ENCODE assay signal across 8 cellular contexts in genomic region chr7:4797858-4798705, GRCh38. TPM values are rescaled to one million over a fixed set of nuclear protein-coding genes. Genes with fewer than 3 reads are reported as not detected.
A peak's percentile ranks its signal among the peaks of the same experiment; 100 is the strongest.
DNase-seq lines count a peak whose midpoint lies in the region; ATAC-seq and TF ChIP-seq lines count a peak whose summit lies in the region.

No MANE protein-coding gene starts in this region.

- no peaks in the 10 kb centered on the region for H3K27me3 ChIP-seq in GM06990 (replicated peaks; ENCODE audit: control insufficient read depth, insufficient read depth, low read length)
- H3K27me3 ChIP-seq in right cardiac atrium (ENCODE audit: control insufficient read depth, insufficient read depth): no peaks in the 10 kb centered on the region

- TF ChIP-seq CTCF in GM06990 (IDR thresholded peaks at IDR 0.05; ENCODE audit: insufficient read depth, low read length, poor library complexity, severe bottlenecking) (peak; percentile 96), HEK293 (tag by site-specific recombination; IDR thresholded peaks at IDR 0.05) (peak; percentile 87), RWPE1 (conservative IDR thresholded peaks at IDR 0.05; ENCODE audit: low read depth) (peak; percentile 77)

- no peaks in the 10 kb centered on the region; the same call in 1 of the 2 replicates for H3K4me1 ChIP-seq in HEK293 (ENCODE audit: control insufficient read depth, insufficient read depth, low read length)
- no peaks in the 10 kb centered on the region for H3K4me1 ChIP-seq in right cardiac atrium (ENCODE audit: control insufficient read depth, insufficient read depth, low read length)

- CTCF ChIA-PET in HEK293 (lab: Yijun Ruan, JAX): interaction anchor here (0.6 to 3.1 kb wide), 19 partner anchors 9 to 1312 kb away, joined by 3 to 25 read pairs (median 4); partner anchors contain the start of gene RADIL
- CTCF ChIA-PET in RWPE1 (lab: Yijun Ruan, JAX): interaction anchor here (0.5 to 2.2 kb wide), 17 partner anchors 13 to 876 kb away, joined by 3 to 25 read pairs (median 3); no protein-coding TSS in a partner anchor

- ATAC-seq in right cardiac atrium: peak; percentile 62 to 72

- POLR2A ChIA-PET in HEK293 (lab: Yijun Ruan, JAX) (interaction anchor here (1.7 kb wide), 1 partner anchor 22 kb away, joined by 7 read pairs; the partner anchor contains the start of gene AP5Z1), RWPE1 (lab: Yijun Ruan, JAX; ENCODE audit: low non-redundant PET) (no interaction called here)

- intact Hi-C loops in right cardiac atrium (cut with DNase I): loop anchor here (5.0 to 10.0 kb wide), 5 partner anchors 84 to 287 kb away; partner anchors contain the start of gene RADIL (in 2 of the 4)

- H3K27ac ChIP-seq in HEK293 (ENCODE audit: extremely low read depth, low read depth, low read length) (no peak overlapping the region), RWPE1 (0 out of 2 replicates have a peak overlapping the region, but pooled peaks have one; percentile 4), right cardiac atrium (ENCODE audit: low read length) (no peak overlapping the region)

- 36% methylated on average over 37 of the region's 37 CpGs for WGBS in right cardiac atrium

- H3K9me3 ChIP-seq in HEK293 (ENCODE audit: control insufficient read depth, insufficient read depth, low read depth, low read length) (no peaks in the 10 kb centered on the region), right cardiac atrium (ENCODE audit: control insufficient read depth, low read length) (no peaks in the 10 kb centered on the region)

- H3K4me3 ChIP-seq in GM06990 (replicated peaks; ENCODE audit: low read depth, low read length): no peak overlapping the region
- H3K4me3 ChIP-seq in HEK293 (ENCODE audit: low read depth, low read length): no peak overlapping the region
- H3K4me3 ChIP-seq in right cardiac atrium (ENCODE audit: low read length): no peak overlapping the region

- DNase-seq in GM06990 (ENCODE audit: extremely low read depth, insufficient read length) (peak; percentile 61), RWPE1 (ENCODE audit: low spot score) (peak; percentile 70), right cardiac atrium (peak; percentile 67 to 88 (median 83)), NCI-H2081 treated with DMSO at 0.1 percent for 48 hours (lab: John Stamatoyannopoulos, UW) (no peak), amniotic stem cell (lab: John Stamatoyannopoulos, UW) (no peak)
- DNase-seq in activated naive CD8-positive, alpha-beta T cell treated with anti-CD3 and anti-CD28 coated beads, Interleukin-2, amount 50 U/mL, for 16 hours (ENCODE audit: low read depth, low spot score): peak; percentile 45
- DNase-seq in stimulated activated CD4-positive, alpha-beta T cell treated with anti-CD3 and anti-CD28 coated beads, Interleukin-12 subunit alpha, Interleukin-12 subunit beta, amount 100 ng/mL, for 4 hours: peak; percentile 68

- no peaks in the 10 kb centered on the region for H3K36me3 ChIP-seq in GM06990 (ENCODE audit: control insufficient read depth, insufficient read depth, low read length)
- no peaks in the 10 kb centered on the region for H3K36me3 ChIP-seq in HEK293 (ENCODE audit: control insufficient read depth in 2 of 2, insufficient read depth in 1 of 2, low read length in 2 of 2)

TF ChIP-seq in HEK293, 187 proteins besides CTCF, POLR2A, EP300 and RAD21:
- peak; percentile 32; the same call in 1 of the 2 replicates for TF ChIP-seq ZNF654 (tag by site-specific recombination; IDR thresholded peaks at IDR 0.05; ENCODE audit: low read depth)
- 0 out of 2 replicates have a peak, but pooled peaks have one; percentile 30 for TF ChIP-seq ZNF2 (tag by site-specific recombination; IDR thresholded peaks at IDR 0.05)
- no peak for TF ChIP-seq FEZF1 (tag by site-specific recombination; IDR thresholded peaks at IDR 0.05)
- no peak for TF ChIP-seq ZNF175 (tag by site-specific recombination; IDR thresholded peaks at IDR 0.05)

RNA-seq across cellular contexts. Expression of gene AP5Z1, which starts 22.7 kb away (rescaled TPM):
- total RNA-seq in right cardiac atrium: 10 to 100 TPM; 10.5 to 17.3 (median 15.2) TPM
- 12.4 TPM for polyA plus RNA-seq in right cardiac atrium

Comparison
In these comparisons a context has a peak if more than half of its experiments do, and no peak if none do; other contexts are left out.
1. DNase-seq: peak in GM06990 (single experiment), RWPE1 (single experiment), activated naive CD8-positive, alpha-beta T cell treated with anti-CD3 and anti-CD28 coated beads, Interleukin-2, amount 50 U/mL, for 16 hours (single experiment), right cardiac atrium (3 of 3) and stimulated activated CD4-positive, alpha-beta T cell treated with anti-CD3 and anti-CD28 coated beads, Interleukin-12 subunit alpha, Interleukin-12 subunit beta, amount 100 ng/mL, for 4 hours (single experiment); none in NCI-H2081 treated with DMSO at 0.1 percent for 48 hours (single experiment) and amniotic stem cell (single experiment).
2. Peak in every context shown above with its lines, with median percentiles within 50 percentile points of each other: CTCF ChIP-seq.